In the genomic region with DNA sequence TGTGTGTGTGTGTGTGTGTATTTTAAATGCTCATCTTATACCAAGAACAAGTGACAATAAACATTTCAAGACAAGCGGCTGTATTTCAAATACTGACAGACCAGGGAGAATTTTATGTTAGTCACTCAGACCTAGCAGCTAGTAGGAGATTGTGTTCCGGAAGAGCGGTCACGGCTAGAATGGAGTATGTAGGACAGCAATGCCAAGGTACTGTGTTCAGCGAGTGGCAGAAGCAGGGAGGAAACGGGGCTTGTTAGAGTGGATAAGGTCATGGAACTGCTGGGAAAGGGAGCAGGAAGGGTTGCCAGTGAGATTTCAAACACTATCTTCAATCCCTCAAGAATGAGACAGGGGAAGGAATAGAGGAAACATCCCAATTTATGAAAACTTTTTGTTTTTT, we compare ENCODE assay signal across 29 cellular contexts.
"Had no signal": no experiment of that assay in that cellular context is flagged by ENCODE, and none has a peak within 500 bp of the region (broad histone marks: within the 10 kb centered on the region; RNA-seq: fewer than 3 reads in every experiment).

No MANE protein-coding gene starts in this region.

- DNase-seq: activated CD4-positive, alpha-beta memory T cell treated with anti-CD3 and anti-CD28 coated beads, Interleukin-2, amount 10 ng/mL, durations not matched to agents 7 days and 5 days; activated CD4-positive, alpha-beta T cell treated with anti-CD3 and anti-CD28 coated beads, Interleukin-2, amount 10 ng/mL, durations not matched to agents 24 days and 14 days; activated CD4-positive, CD25-positive, alpha-beta regulatory T cell treated with anti-CD3 and anti-CD28 coated beads, Interleukin-2, amount 50 U/mL, for 72 hours; activated gamma-delta T cell treated with Interleukin-2 at 50 U/mL for 16 hours; activated naive CD4-positive, alpha-beta T cell treated with anti-CD3 and anti-CD28 coated beads, Interleukin-2, amount 50 U/mL, for 16 hours; activated T-cell treated with anti-CD3 and anti-CD28 coated beads, Interleukin-2, amount 50 U/mL, for 4 hours; amniotic stem cell; caudate nucleus; cortex of kidney; effector memory CD8-positive, alpha-beta T cell; foreskin melanocyte; left colon; lower lobe of right lung; mesendoderm; natural killer cell; occipital lobe; psoas muscle; stimulated activated CD4-positive, alpha-beta T cell treated with anti-CD3 and anti-CD28 coated beads, Interleukin-12 subunit alpha, Interleukin-12 subunit beta, amount 100 ng/mL, for 4 hours; stimulated activated CD4-positive, alpha-beta T cell treated with anti-CD3 and anti-CD28 coated beads, Interleukin-4, amount 100 ng/mL, for 1 hour; T-helper 2 cell had no signal

- H3K4me2 ChIP-seq: neural progenitor cell had no signal

- H3K9ac ChIP-seq: neural progenitor cell, parathyroid adenoma had no signal

- H3K4me1 ChIP-seq: lower lobe of right lung, parathyroid adenoma, psoas muscle, upper lobe of left lung, vagina had no signal

- H3K27me3 ChIP-seq: neural progenitor cell, right atrium auricular region, upper lobe of left lung, vagina had no signal

- H3K4me3 ChIP-seq: lower lobe of right lung, neural progenitor cell, psoas muscle, right atrium auricular region, thoracic aorta, upper lobe of left lung, vagina had no signal

- H3K9me3 ChIP-seq: lower lobe of right lung, psoas muscle, right atrium auricular region, thoracic aorta, upper lobe of left lung, vagina had no signal

- H3K36me3 ChIP-seq: lower lobe of right lung, neural progenitor cell, right atrium auricular region, thoracic aorta, upper lobe of left lung, vagina had no signal

- H3K27ac ChIP-seq: lower lobe of right lung, neural progenitor cell, parathyroid adenoma, psoas muscle, right atrium auricular region, thoracic aorta, upper lobe of left lung, vagina had no signal

- H3K79me2 ChIP-seq: parathyroid adenoma had no signal

- H2AFZ ChIP-seq: neural progenitor cell, parathyroid adenoma had no signal

- ATAC-seq: activated T-cell treated with anti-CD3 and anti-CD28 coated beads, Interleukin-2, amount 50 U/mL, for 4 hours; activated T-helper 17 cell treated with anti-CD3 and anti-CD28 coated beads, Interleukin-2, amount 50 U/mL, for 72 hours; effector memory CD8-positive, alpha-beta T cell; esophagus mucosa; left colon; lower lobe of right lung; natural killer cell; psoas muscle; stimulated activated effector memory CD8-positive, alpha-beta T cell treated with anti-CD3 and anti-CD28 coated beads, Interleukin-12 subunit alpha, Interleukin-12 subunit beta, amount 100 ng/mL, for 72 hours had no signal
